Comparison of ENCODE assay signal across 1 cellular context in genomic region chr6:29947292-29947980, GRCh38.
TF ChIP-seq lines count a peak whose summit lies in the region.

No MANE protein-coding gene starts in this region.

TF ChIP-seq in HepG2, 621 proteins besides CTCF, POLR2A, EP300 and RAD21:
- TF ChIP-seq HNF1A (IDR thresholded peaks at IDR 0.05; ENCODE audit: low read depth) (no peak), HNF1A (CRISPR knock-in tag; IDR thresholded peaks at IDR 0.05; ENCODE audit: borderline replicate concordance) (no peak), PAF1 (CRISPR knock-in tag; IDR thresholded peaks at IDR 0.05) (peak; percentile 73; the same call in 1 of the 2 replicates), AGO2 (optimal IDR thresholded peaks at IDR 0.05; ENCODE audit: low read depth, low read length) (peak; percentile 30), POLR2G (IDR thresholded peaks at IDR 0.05; ENCODE audit: low read depth, low read length) (peak; percentile 40; the same call in 1 of the 2 replicates)
